In genomic region chr2:155958834-155959233, GRCh38 we compare ENCODE assay signal across 3 cellular contexts.
"Had no signal": no experiment of that assay in that cellular context is flagged by ENCODE, and none has a peak within 500 bp of the region (broad histone marks: within the 10 kb centered on the region; RNA-seq: fewer than 3 reads in every experiment).

No MANE protein-coding gene starts in this region.

- H3K4me3 ChIP-seq: GM23338 had no signal

- DNase-seq: H9, HCEC 1CT had no signal

- ATAC-seq: GM23338 had no signal
